Comparison of ENCODE assay signal across 13 cellular contexts in genomic region chr9:131094622-131095021, GRCh38. TPM values are rescaled to one million over a fixed set of nuclear protein-coding genes. Genes with fewer than 3 reads are reported as not detected.
DNase-seq lines count a peak whose midpoint lies in the region; ATAC-seq and TF ChIP-seq lines count a peak whose summit lies in the region.
"Had no signal": no experiment of that assay in that cellular context is flagged by ENCODE, and none has a peak within 500 bp of the region (broad histone marks: within the 10 kb centered on the region; RNA-seq: fewer than 3 reads in every experiment).

No MANE protein-coding gene starts in this region.

- no peak for TF ChIP-seq POLR2A in gastroesophageal sphincter (IDR thresholded peaks at IDR 0.05)

- peak overlapping the region in 1 of 4 donors; percentile 78 for H3K27ac ChIP-seq in gastroesophageal sphincter
- no peak overlapping the region for H3K27ac ChIP-seq in psoas muscle
- no peak overlapping the region for H3K27ac ChIP-seq in coronary artery

- H3K4me1 Mint-ChIP-seq in WTC11 = peaks cover 33% of the 10 kb centered on the region

- H3K9me3 Mint-ChIP-seq in WTC11 = no peaks in the 10 kb centered on the region
- H3K9me3 Mint-ChIP-seq: activated B cell treated with CpG ODN at 0.5 μM for 24 hours; stimulated activated memory B cell treated with anti-CD40 and anti-IgM and Interleukin-4, amounts not matched to agents 10 μg/mL and 1 μg/mL and 100 μg/mL, for 72 hours had no signal

- H3K4me1 ChIP-seq in gastroesophageal sphincter (peaks cover 0 to 33% (median 15%) of the 10 kb centered on the region in 3 donors), psoas muscle (no peaks in the 10 kb centered on the region)

- WGBS in gastroesophageal sphincter (ENCODE audit: low coverage in 1 of 2), 2 donors = 30% methylated on average over 2 of the region's 12 CpGs; no CpG with 5 or more reads in 1 of the 2 donors
- WGBS in psoas muscle, 3 donors = 17 to 37% (median 23%) methylated on average over 12 of the region's 12 CpGs

- no peak for TF ChIP-seq CTCF in WTC11 (IDR thresholded peaks at IDR 0.05)
- no peak for TF ChIP-seq CTCF in gastroesophageal sphincter (IDR thresholded peaks at IDR 0.05)
- TF ChIP-seq CTCF in psoas muscle (IDR thresholded peaks at IDR 0.05) = no peak
- no peak for TF ChIP-seq CTCF in coronary artery (IDR thresholded peaks at IDR 0.05)

- peak overlapping the region; percentile 80; the same call in 1 of the 2 replicates for H3K27ac Mint-ChIP-seq in WTC11
- H3K27ac Mint-ChIP-seq: activated B cell treated with CpG ODN at 0.5 μM for 24 hours; stimulated activated memory B cell treated with anti-CD40 and anti-IgM and Interleukin-4, amounts not matched to agents 10 μg/mL and 1 μg/mL and 100 μg/mL, for 72 hours had no signal

- peak; percentile 86 for DNase-seq in GM03348 (ENCODE audit: low spot score)
- DNase-seq in WTC11 (ENCODE audit: low spot score) = no peak
- peak; percentile 57 to 73 for DNase-seq in psoas muscle
- DNase-seq in SHP77 (lab: John Stamatoyannopoulos, UW) = no peak
- no peak for DNase-seq in coronary artery (ENCODE audit: low spot score)
- DNase-seq: activated B cell treated with CpG ODN at 0.5 μM for 24 hours; erythroblast; NCI-H345; stimulated activated CD4-positive, alpha-beta T cell treated with anti-CD3 and anti-CD28 coated beads, Interleukin-1b, Interleukin-23, amount 100 ng/mL, for 48 hours had no signal

- H3K4me3 Mint-ChIP-seq in WTC11 = peak overlapping the region; percentile 29
- H3K4me3 Mint-ChIP-seq: activated B cell treated with CpG ODN at 0.5 μM for 24 hours; stimulated activated memory B cell treated with anti-CD40 and anti-IgM and Interleukin-4, amounts not matched to agents 10 μg/mL and 1 μg/mL and 100 μg/mL, for 72 hours had no signal

- H3K36me3 ChIP-seq in gastroesophageal sphincter = no peaks in the 10 kb centered on the region
- H3K36me3 ChIP-seq in psoas muscle (ENCODE audit: insufficient read depth in 1 of 2, low read depth in 1 of 2) = no peaks in the 10 kb centered on the region

- no peak for ATAC-seq in WTC11
- ATAC-seq in gastroesophageal sphincter = peak; percentile 57
- ATAC-seq in psoas muscle = peak in 3 of 4 donors; percentile 28 to 40 (median 40)
- ATAC-seq in GM21381 (IDR thresholded peaks at IDR 0.05; ENCODE audit: unreplicated experiment) = no peak
- no peak for ATAC-seq in HG02981 (IDR thresholded peaks at IDR 0.05; ENCODE audit: unreplicated experiment)
- ATAC-seq: stimulated activated memory B cell treated with anti-CD40 and anti-IgM and Interleukin-4, amounts not matched to agents 10 μg/mL and 1 μg/mL and 100 μg/mL, for 72 hours had no signal

- H3K27me3 ChIP-seq in gastroesophageal sphincter (peaks cover 67% of the 10 kb centered on the region), psoas muscle (ENCODE audit: insufficient read depth in 3 of 3, low read length in 2 of 3) (peaks cover 0 to 69% (median 15%) of the 10 kb centered on the region in 3 donors)

- H3K27me3 Mint-ChIP-seq in WTC11 (ENCODE audit: low read depth) = peaks cover 6% of the 10 kb centered on the region

- H3K9me3 ChIP-seq in gastroesophageal sphincter = no peaks in the 10 kb centered on the region
- H3K9me3 ChIP-seq in psoas muscle = no peaks in the 10 kb centered on the region

- intact Hi-C loops in psoas muscle (cut with DNase I) = no loop called here

- H3K4me3 ChIP-seq in gastroesophageal sphincter (no peak overlapping the region), psoas muscle (no peak overlapping the region), coronary artery (no peak overlapping the region)

- CTCF ChIA-PET in WTC11 (lab: Charles Lee) = interaction anchor here (1.8 to 3.2 kb wide), 2 partner anchors 16 to 37 kb away, joined by 5 to 14 read pairs; no protein-coding TSS in a partner anchor

- no peak for TF ChIP-seq EP300 in gastroesophageal sphincter (IDR thresholded peaks at IDR 0.05)

- POLR2A ChIA-PET in WTC11 (lab: Charles Lee) = interaction anchor here (1.1 kb wide), 1 partner anchor 17 kb away, joined by 3 read pairs; no protein-coding TSS in a partner anchor

- peaks cover 2% of the 10 kb centered on the region; the same call in 1 of the 2 replicates for H3K36me3 Mint-ChIP-seq in WTC11
- H3K36me3 Mint-ChIP-seq: stimulated activated memory B cell treated with anti-CD40 and anti-IgM and Interleukin-4, amounts not matched to agents 10 μg/mL and 1 μg/mL and 100 μg/mL, for 72 hours had no signal

TF ChIP-seq in WTC11, 78 proteins besides CTCF, POLR2A, EP300 and RAD21 (continues in another document):
- TF ChIP-seq IRF1 (CRISPR knock-in tag; IDR thresholded peaks at IDR 0.05) = no peak
- no peak for TF ChIP-seq ZNF317 (CRISPR knock-in tag; IDR thresholded peaks at IDR 0.05; ENCODE audit: borderline replicate concordance, low read depth)
- no peak for TF ChIP-seq ZBTB43 (CRISPR knock-in tag; IDR thresholded peaks at IDR 0.05)
- no peak for TF ChIP-seq PREB (CRISPR knock-in tag; IDR thresholded peaks at IDR 0.05; ENCODE audit: borderline replicate concordance)
- no peak for TF ChIP-seq ZNF423 (CRISPR knock-in tag; IDR thresholded peaks at IDR 0.05)
- TF ChIP-seq OVOL2 (CRISPR knock-in tag; IDR thresholded peaks at IDR 0.05; ENCODE audit: borderline replicate concordance) = no peak
- no peak for TF ChIP-seq E2F1 (CRISPR knock-in tag; IDR thresholded peaks at IDR 0.05)
- no peak for TF ChIP-seq SP1 (CRISPR knock-in tag; conservative IDR thresholded peaks at IDR 0.05)
- TF ChIP-seq SMAD4 (CRISPR knock-in tag; IDR thresholded peaks at IDR 0.05) = no peak
- no peak for TF ChIP-seq ZBTB21 (CRISPR knock-in tag; IDR thresholded peaks at IDR 0.05; ENCODE audit: borderline replicate concordance)
- no peak for TF ChIP-seq SMAD3 (CRISPR knock-in tag; IDR thresholded peaks at IDR 0.05; ENCODE audit: borderline replicate concordance)
- TF ChIP-seq STAT6 (CRISPR knock-in tag; conservative IDR thresholded peaks at IDR 0.05; ENCODE audit: low read depth) = no peak
- TF ChIP-seq NFE2L1 (CRISPR knock-in tag; IDR thresholded peaks at IDR 0.05) = no peak

RNA-seq across cellular contexts. Expression of gene AIF1L, which starts 1.7 kb away (rescaled TPM):
- total RNA-seq in WTC11 (2021) (103 to 109 TPM (median 106 TPM) in 3 replicates), gastroesophageal sphincter (10 to 100 TPM in 3 of 4 donors, 1 to 10 TPM in 1; 5.4 to 28.5 (median 17.1) TPM), psoas muscle (10 to 100 TPM in 3 of 4 donors, 1 to 10 TPM in 1; 3.7 to 12.2 (median 11.7) TPM)
- 10 to 100 TPM in 2 of 3 donors, 1 to 10 TPM in 1; 6.3 to 11.0 (median 10.2) TPM for polyA plus RNA-seq in psoas muscle
- total RNA-seq: activated B cell treated with CpG ODN at 0.5 μM for 24 hours had no signal

RNA-seq across cellular contexts. Expression of gene NUP214, which starts 30.8 kb away (rescaled TPM):
- total RNA-seq in WTC11 (2021) (39.9 to 42.8 TPM (median 41.8 TPM) in 3 replicates), gastroesophageal sphincter (10 to 100 TPM; 25.8 to 68.2 (median 36.9) TPM), psoas muscle (10 to 100 TPM; 20.1 to 28.1 (median 23.4) TPM)
- polyA plus RNA-seq in psoas muscle = 10 to 100 TPM; 11.8 to 14.2 (median 14.1) TPM

Comparison
In these comparisons a context has a peak if more than half of its experiments do, and no peak if none do; other contexts are left out.
1. DNase-seq: peak in GM03348 (single experiment) and psoas muscle (2 of 2); none in WTC11 (single experiment), SHP77 (0 of 2) and coronary artery (single experiment).
2. ATAC-seq: peak in gastroesophageal sphincter (single experiment) and psoas muscle (3 of 4); none in WTC11 (single experiment), GM21381 (single experiment) and HG02981 (single experiment).